12 cellular contexts compared by ENCODE assay signal in genomic region chr7:39672176-39672575, GRCh38.
"Had no signal": no experiment of that assay in that cellular context is flagged by ENCODE, and none has a peak within 500 bp of the region (broad histone marks: within the 10 kb centered on the region; RNA-seq: fewer than 3 reads in every experiment).

No MANE protein-coding gene starts in this region.

- H3K27me3 ChIP-seq: cardiac muscle cell had no signal

- H3K36me3 ChIP-seq: cardiac muscle cell had no signal

- H3K27ac ChIP-seq: cardiac muscle cell, coronary artery had no signal

- H3K4me3 ChIP-seq: cardiac muscle cell, coronary artery had no signal

- H3K27me3 Mint-ChIP-seq: activated CD4-positive, alpha-beta T cell treated with anti-CD3 and anti-CD28 coated beads for 36 hours; activated CD8-positive, alpha-beta T cell treated with anti-CD3 and anti-CD28 coated beads for 36 hours had no signal

- ATAC-seq: activated CD4-positive, alpha-beta T cell treated with anti-CD3 and anti-CD28 coated beads for 36 hours; activated CD8-positive, alpha-beta T cell treated with anti-CD3 and anti-CD28 coated beads for 36 hours had no signal

- DNase-seq: activated CD4-positive, alpha-beta T cell treated with anti-CD3 and anti-CD28 coated beads for 36 hours; activated CD8-positive, alpha-beta memory T cell treated with anti-CD3 and anti-CD28 coated beads, Interleukin-2, amount 50 U/mL, for 4 hours; activated CD8-positive, alpha-beta T cell treated with anti-CD3 and anti-CD28 coated beads for 36 hours; activated naive CD4-positive, alpha-beta T cell treated with anti-CD3 and anti-CD28 coated beads, Interleukin-2, amount 50 U/mL, for 16 hours; effector memory CD4-positive, alpha-beta T cell; hippocampal formation; stimulated activated CD4-positive, alpha-beta T cell treated with anti-CD3 and anti-CD28 coated beads, Interleukin-12 subunit alpha, Interleukin-12 subunit beta, amount 100 ng/mL, for 4 hours; stimulated activated naive CD4-positive, alpha-beta T cell; SW 1271; trophoblast cell had no signal

- H3K27ac Mint-ChIP-seq: activated CD4-positive, alpha-beta T cell treated with anti-CD3 and anti-CD28 coated beads for 36 hours; activated CD8-positive, alpha-beta T cell treated with anti-CD3 and anti-CD28 coated beads for 36 hours had no signal

- H3K4me3 Mint-ChIP-seq: activated CD4-positive, alpha-beta T cell treated with anti-CD3 and anti-CD28 coated beads for 36 hours; activated CD8-positive, alpha-beta T cell treated with anti-CD3 and anti-CD28 coated beads for 36 hours had no signal
